In the genomic region with DNA sequence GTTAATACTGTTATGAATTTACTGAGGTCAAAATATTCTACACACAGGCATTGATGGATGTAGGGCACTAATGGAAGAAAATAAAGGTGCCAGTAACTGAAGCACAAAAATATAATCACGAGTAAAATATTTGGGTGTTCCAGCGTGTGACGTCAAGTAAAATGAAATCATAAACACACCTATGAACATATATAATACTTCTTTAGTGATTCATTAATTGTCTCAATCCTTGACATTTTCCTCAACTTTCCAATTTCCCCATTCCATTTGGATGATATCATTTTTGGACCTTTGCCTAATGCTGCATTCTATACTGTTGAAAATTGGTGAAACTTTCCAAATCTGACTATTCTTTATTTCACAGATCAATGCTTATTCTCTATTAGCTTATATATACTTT, we compare ENCODE assay signal across 24 cellular contexts.
"Had no signal": no experiment of that assay in that cellular context is flagged by ENCODE, and none has a peak within 500 bp of the region (broad histone marks: within the 10 kb centered on the region; RNA-seq: fewer than 3 reads in every experiment).

No MANE protein-coding gene starts in this region.

- H3K36me3 ChIP-seq: esophagus muscularis mucosa, lower lobe of right lung, neutrophil, pancreas, right lobe of liver, thoracic aorta, tibial nerve, upper lobe of left lung had no signal

- H3K27ac ChIP-seq: dorsolateral prefrontal cortex, esophagus muscularis mucosa, lower lobe of right lung, neutrophil, pancreas, right lobe of liver, thoracic aorta, tibial nerve, upper lobe of left lung had no signal

- H3K4me3 ChIP-seq: dorsolateral prefrontal cortex, esophagus muscularis mucosa, lower lobe of right lung, pancreas, right lobe of liver, thoracic aorta, tibial nerve, upper lobe of left lung had no signal

- DNase-seq: dorsolateral prefrontal cortex; effector CD4-positive, alpha-beta T cell; foreskin melanocyte; hypothalamus; immature natural killer cell; islet precursor cell; kidney glomerular epithelial cell; left ventricle myocardium superior; lower lobe of right lung; natural killer cell; pancreas; retina; right lobe of liver; small intestine; stimulated activated CD4-positive, alpha-beta T cell treated with anti-CD3 and anti-CD28 coated beads, Interleukin-15, amount 100 ng/mL, for 24 hours; stimulated activated CD4-positive, alpha-beta T cell treated with anti-CD3 and anti-CD28 coated beads, Interleukin-2, amount 100 ng/mL, for 48 hours; stimulated activated naive B cell treated with anti-CD40 and anti-IgM and Interleukin-4, amounts not matched to agents 10 μg/mL and 1 μg/mL and 100 μg/mL, for 72 hours; upper lobe of left lung had no signal

- H3K4me1 Mint-ChIP-seq: immature natural killer cell; memory B cell; natural killer cell; stimulated activated naive B cell treated with anti-CD40 and anti-IgM and Interleukin-4, amounts not matched to agents 10 μg/mL and 1 μg/mL and 100 μg/mL, for 72 hours had no signal

- H3K27me3 Mint-ChIP-seq: memory B cell; stimulated activated naive B cell treated with anti-CD40 and anti-IgM and Interleukin-4, amounts not matched to agents 10 μg/mL and 1 μg/mL and 100 μg/mL, for 72 hours; stimulated activated naive CD8-positive, alpha-beta T cell treated with anti-CD3 and anti-CD28 coated beads, Interleukin-15, Interleukin-2, amounts not matched to agents 100 ng/mL and 50 ng/mL, for 24 hours had no signal

- H3K27ac Mint-ChIP-seq: immature natural killer cell; memory B cell; natural killer cell; stimulated activated naive B cell treated with anti-CD40 and anti-IgM and Interleukin-4, amounts not matched to agents 10 μg/mL and 1 μg/mL and 100 μg/mL, for 72 hours; stimulated activated naive CD8-positive, alpha-beta T cell treated with anti-CD3 and anti-CD28 coated beads, Interleukin-15, Interleukin-2, amounts not matched to agents 100 ng/mL and 50 ng/mL, for 24 hours had no signal

- H3K9me3 ChIP-seq: esophagus muscularis mucosa, lower lobe of right lung, pancreas, right lobe of liver, thoracic aorta, tibial nerve had no signal

- H3K4me3 Mint-ChIP-seq: immature natural killer cell; memory B cell; natural killer cell; stimulated activated naive B cell treated with anti-CD40 and anti-IgM and Interleukin-4, amounts not matched to agents 10 μg/mL and 1 μg/mL and 100 μg/mL, for 72 hours; stimulated activated naive CD8-positive, alpha-beta T cell treated with anti-CD3 and anti-CD28 coated beads, Interleukin-15, Interleukin-2, amounts not matched to agents 100 ng/mL and 50 ng/mL, for 24 hours had no signal

- ATAC-seq: left ventricle myocardium superior; lower lobe of right lung; natural killer cell; pancreas; right lobe of liver; stimulated activated naive B cell treated with anti-CD40 and anti-IgM and Interleukin-4, amounts not matched to agents 10 μg/mL and 1 μg/mL and 100 μg/mL, for 72 hours had no signal

- H3K4me1 ChIP-seq: esophagus muscularis mucosa, lower lobe of right lung, pancreas, right lobe of liver, tibial nerve, upper lobe of left lung had no signal

- H3K36me3 Mint-ChIP-seq: memory B cell; natural killer cell; stimulated activated naive B cell treated with anti-CD40 and anti-IgM and Interleukin-4, amounts not matched to agents 10 μg/mL and 1 μg/mL and 100 μg/mL, for 72 hours had no signal

- H3K27me3 ChIP-seq: dorsolateral prefrontal cortex, esophagus muscularis mucosa, neutrophil, pancreas, right lobe of liver, tibial nerve, upper lobe of left lung had no signal
